In genomic region chr18:24209558-24209957, GRCh38 we compare ENCODE assay signal across 15 cellular contexts.
A peak's percentile ranks its signal among the peaks of the same experiment; 100 is the strongest.
DNase-seq lines count a peak whose midpoint lies in the region; ATAC-seq and TF ChIP-seq lines count a peak whose summit lies in the region.
"Had no signal": no experiment of that assay in that cellular context is flagged by ENCODE, and none has a peak within 500 bp of the region (broad histone marks: within the 10 kb centered on the region; RNA-seq: fewer than 3 reads in every experiment).

No MANE protein-coding gene starts in this region.

- H3K36me3 ChIP-seq in smooth muscle cell (ENCODE audit: low read depth) = no peaks in the 10 kb centered on the region

- H3K4me2 ChIP-seq in smooth muscle cell = no peak overlapping the region
- H3K4me2 ChIP-seq: BLaER1 treated with 17β-estradiol and CSF1 and Interleukin-3, amounts not matched to agents 10 nM and 100 nM had no signal

- WGBS in smooth muscle cell (ENCODE audit: low lambda C conversion rate) = 15% methylated on average over 6 of the region's 6 CpGs

- no peaks in the 10 kb centered on the region for H3K9me3 ChIP-seq in smooth muscle cell (replicated peaks; ENCODE audit: low read depth)
- H3K9me3 ChIP-seq: BLaER1 treated with 17β-estradiol and CSF1 and Interleukin-3, amounts not matched to agents 10 nM and 100 nM had no signal

- TF ChIP-seq CTCF in epithelial cell of esophagus (IDR thresholded peaks at IDR 0.05; ENCODE audit: insufficient read depth, low read depth, low read length, missing control alignments) (no peak), smooth muscle cell (IDR thresholded peaks at IDR 0.05; ENCODE audit: borderline replicate concordance, insufficient read depth, poor library complexity, severe bottlenecking) (no peak)

- peaks cover 3% of the 10 kb centered on the region for H3F3A ChIP-seq in smooth muscle cell (ENCODE audit: low read depth)

- no peak overlapping the region for H3K9ac ChIP-seq in smooth muscle cell (ENCODE audit: low read depth)
- H3K9ac ChIP-seq: BLaER1 treated with 17β-estradiol and CSF1 and Interleukin-3, amounts not matched to agents 10 nM and 100 nM had no signal

- peaks cover 15% of the 10 kb centered on the region for H3K4me1 ChIP-seq in smooth muscle cell (ENCODE audit: low read depth)
- H3K4me1 ChIP-seq: BLaER1 treated with 17β-estradiol and CSF1 and Interleukin-3, amounts not matched to agents 10 nM and 100 nM had no signal

- H2AFZ ChIP-seq in smooth muscle cell (ENCODE audit: low read depth) = no peak overlapping the region

- H3K27me3 ChIP-seq in smooth muscle cell (ENCODE audit: low read depth) = no peaks in the 10 kb centered on the region
- H3K27me3 ChIP-seq: BLaER1 treated with 17β-estradiol and CSF1 and Interleukin-3, amounts not matched to agents 10 nM and 100 nM had no signal

- H3K79me2 ChIP-seq in smooth muscle cell (ENCODE audit: low read depth) = no peaks in the 10 kb centered on the region

- no peak overlapping the region for H3K27ac ChIP-seq in smooth muscle cell (ENCODE audit: low read depth)
- H3K27ac ChIP-seq: 22Rv1; BLaER1 treated with 17β-estradiol and CSF1 and Interleukin-3, amounts not matched to agents 10 nM and 100 nM had no signal

- no peaks in the 10 kb centered on the region for H4K20me1 ChIP-seq in smooth muscle cell (ENCODE audit: low read depth)
- H4K20me1 ChIP-seq: BLaER1 treated with 17β-estradiol and CSF1 and Interleukin-3, amounts not matched to agents 10 nM and 100 nM had no signal

- peak; percentile 16 for DNase-seq in NCI-H82 (lab: John Stamatoyannopoulos, UW)
- DNase-seq in NCI-H82 treated with DMSO at 0.1 percent for 48 hours (lab: John Stamatoyannopoulos, UW; ENCODE audit: unreplicated experiment) = no peak
- DNase-seq in RPMI7951 (ENCODE audit: low read depth) = peak; percentile 24
- DNase-seq in epithelial cell of esophagus (ENCODE audit: low read depth) = peak; percentile 59
- DNase-seq in SKM-1 treated with dmso at 0.1 percent for 144 hours (lab: John Stamatoyannopoulos, UW; ENCODE audit: unreplicated experiment) = no peak
- DNase-seq in NCI-H187 treated with DMSO at 0.1 percent for 48 hours (lab: John Stamatoyannopoulos, UW) = no peak
- DNase-seq in smooth muscle cell (lab: John Stamatoyannopoulos, UW; ENCODE audit: unreplicated experiment) = no peak
- DNase-seq: NCI-H1105 treated with DMSO at 0.1 percent for 48 hours, NCI-H1930, NCI-H2171 treated with DMSO at 0.1 percent for 48 hours, NCI-H774 had no signal

- H3K4me3 ChIP-seq in epithelial cell of esophagus (ENCODE audit: low read length) (no peak overlapping the region), smooth muscle cell (no peak overlapping the region)
- H3K4me3 ChIP-seq: BLaER1 treated with 17β-estradiol and CSF1 and Interleukin-3, amounts not matched to agents 10 nM and 100 nM had no signal

- ATAC-seq in GM21381 (IDR thresholded peaks at IDR 0.05; ENCODE audit: unreplicated experiment) = no peak
- ATAC-seq: HepG2 had no signal

Comparison
In these comparisons a context has a peak if more than half of its experiments do, and no peak if none do; other contexts are left out.
1. DNase-seq: peak in NCI-H82 (single experiment), RPMI7951 (single experiment) and epithelial cell of esophagus (single experiment); none in NCI-H82 treated with DMSO at 0.1 percent for 48 hours (single experiment), SKM-1 treated with dmso at 0.1 percent for 144 hours (single experiment), NCI-H187 treated with DMSO at 0.1 percent for 48 hours (single experiment) and smooth muscle cell (single experiment).